In genomic region chr19:45099465-45100201, GRCh38 we compare ENCODE assay signal across 11 cellular contexts. TPM values are rescaled to one million over a fixed set of nuclear protein-coding genes. Genes with fewer than 3 reads are reported as not detected.
DNase-seq lines count a peak whose midpoint lies in the region; ATAC-seq and TF ChIP-seq lines count a peak whose summit lies in the region.
"Had no signal": no experiment of that assay in that cellular context is flagged by ENCODE, and none has a peak within 500 bp of the region (broad histone marks: within the 10 kb centered on the region; RNA-seq: fewer than 3 reads in every experiment).

No MANE protein-coding gene starts in this region.

- no peaks in the 10 kb centered on the region for H3K27me3 ChIP-seq in SK-N-SH (ENCODE audit: insufficient read depth)
- no peaks in the 10 kb centered on the region for H3K27me3 ChIP-seq in thymus (ENCODE audit: control insufficient read depth, insufficient read depth)
- H3K27me3 ChIP-seq: ovary had no signal

- H3K9ac ChIP-seq in SK-N-SH = no peak overlapping the region

- CTCF ChIA-PET in SK-N-SH (lab: Yijun Ruan, JAX) = no interaction called here

- POLR2A ChIA-PET in SK-N-SH (lab: Yijun Ruan, JAX) = no interaction called here

- H3K36me3 ChIP-seq in SK-N-SH (replicated peaks in 1 of 2; ENCODE audit: control insufficient read depth in 1 of 2, insufficient read depth in 2 of 2, low read length in 1 of 2) = no peaks in the 10 kb centered on the region
- H3K36me3 ChIP-seq in thymus (ENCODE audit: control insufficient read depth, insufficient read depth) = peaks cover 25% of the 10 kb centered on the region
- H3K36me3 ChIP-seq: ovary had no signal

- peaks cover 97% of the 10 kb centered on the region for H3K79me2 ChIP-seq in SK-N-SH (ENCODE audit: insufficient read depth)

- peak overlapping the region; percentile 39 for H3K27ac Mint-ChIP-seq in central memory CD8-positive, alpha-beta T cell (ENCODE audit: low read depth)

- no peak for TF ChIP-seq EP300 in SK-N-SH (IDR thresholded peaks at IDR 0.05; ENCODE audit: borderline replicate concordance in 1 of 2, low read depth in 1 of 2, low read length in 1 of 2)

- H3K4me3 ChIP-seq in SK-N-SH (ENCODE audit: low read depth in 2 of 2, low read length in 1 of 2) (no peak overlapping the region), thymus (ENCODE audit: low read length) (no peak overlapping the region)
- H3K4me3 ChIP-seq: ovary had no signal

- 66% methylated on average over 14 of the region's 25 CpGs for WGBS in SK-N-SH (ENCODE audit: low lambda C conversion rate)
- 91% methylated on average over 25 of the region's 25 CpGs for WGBS in thymus

- H3K9me3 Mint-ChIP-seq in central memory CD8-positive, alpha-beta T cell = no peaks in the 10 kb centered on the region

- DNase-seq in SK-N-SH (no peak), left kidney (ENCODE audit: low read depth, low spot score) (peak; percentile 67), SW480 (ENCODE audit: low spot score) (no peak), RKO (ENCODE audit: low spot score) (no peak)
- no peak for DNase-seq in central memory CD8-positive, alpha-beta T cell (ENCODE audit: low spot score in 2 of 2)
- DNase-seq: ACHN, RPMI8226 had no signal

- ATAC-seq in SK-N-SH treated with all-trans-retinoic acid at 6 μM for 48 hours (no peak), GM18907 (IDR thresholded peaks at IDR 0.05; ENCODE audit: unreplicated experiment) (no peak)
- no peak for ATAC-seq in central memory CD8-positive, alpha-beta T cell (replicated peaks; ENCODE audit: extremely low read depth, poor library complexity, severe bottlenecking)

- H2AFZ ChIP-seq in SK-N-SH (ENCODE audit: low read depth) = no peak overlapping the region

- peak overlapping the region; percentile 77; the same call in 1 of the 2 replicates for H3K4me2 ChIP-seq in SK-N-SH

- no peaks in the 10 kb centered on the region for H3K9me3 ChIP-seq in SK-N-SH
- H3K9me3 ChIP-seq in thymus (ENCODE audit: control insufficient read depth) = no peaks in the 10 kb centered on the region
- H3K9me3 ChIP-seq: ovary had no signal

- H3K27me3 Mint-ChIP-seq in central memory CD8-positive, alpha-beta T cell = no peaks in the 10 kb centered on the region

- no peak overlapping the region for H3K4me3 Mint-ChIP-seq in central memory CD8-positive, alpha-beta T cell

- H3K4me1 ChIP-seq in SK-N-SH (ENCODE audit: control insufficient read depth in 1 of 2, insufficient read depth in 2 of 2, low read depth in 1 of 2, low read length in 1 of 2) = peaks cover 17 to 32% of the 10 kb centered on the region in 2 experiments; a peak in 3 of 4 replicates
- peaks cover 46% of the 10 kb centered on the region for H3K4me1 ChIP-seq in thymus (ENCODE audit: control insufficient read depth, insufficient read depth, low read length)

- no peak for TF ChIP-seq RAD21 in SK-N-SH (IDR thresholded peaks at IDR 0.05; ENCODE audit: low read length)

- TF ChIP-seq CTCF in SK-N-SH (IDR thresholded peaks at IDR 0.05) = no peak

- peak overlapping the region in 1 of 2 experiments; percentile 84; a peak in 1 of 4 replicates for H3K27ac ChIP-seq in SK-N-SH (ENCODE audit: low read depth in 2 of 2, low read length in 1 of 2)
- H3K27ac ChIP-seq in thymus (ENCODE audit: low read depth) = peak overlapping the region; percentile 11
- H3K27ac ChIP-seq: ovary had no signal

- peaks cover 13% of the 10 kb centered on the region for H3F3A ChIP-seq in SK-N-SH (replicated peaks; ENCODE audit: insufficient read depth)

- H4K20me1 ChIP-seq in SK-N-SH (ENCODE audit: insufficient read depth) = peaks cover 92% of the 10 kb centered on the region

- H3K36me3 Mint-ChIP-seq in central memory CD8-positive, alpha-beta T cell (ENCODE audit: insufficient read depth) = peaks cover 2% of the 10 kb centered on the region

- H3K4me1 Mint-ChIP-seq in central memory CD8-positive, alpha-beta T cell = peaks cover 78% of the 10 kb centered on the region

- H3K9me2 ChIP-seq in SK-N-SH = no peaks in the 10 kb centered on the region

TF ChIP-seq in SK-N-SH, 30 proteins besides CTCF, POLR2A, EP300 and RAD21 (continues in another document):
- TF ChIP-seq JUND (IDR thresholded peaks at IDR 0.05) (no peak), MEF2A (IDR thresholded peaks at IDR 0.05; ENCODE audit: borderline replicate concordance, low read depth) (no peak), USF2 (IDR thresholded peaks at IDR 0.05; ENCODE audit: borderline replicate concordance, low read depth, low read length) (no peak), RFX5 (IDR thresholded peaks at IDR 0.05; ENCODE audit: low read length) (no peak), CHD2 (IDR thresholded peaks at IDR 0.05; ENCODE audit: low read length, partially characterized antibody) (no peak), FOXJ3 (CRISPR knock-in tag; IDR thresholded peaks at IDR 0.05) (no peak), RCOR1 (IDR thresholded peaks at IDR 0.05; ENCODE audit: low read length) (no peak), FOXM1 (IDR thresholded peaks at IDR 0.05; ENCODE audit: low read depth) (no peak), USF1 (IDR thresholded peaks at IDR 0.05; ENCODE audit: borderline replicate concordance, low read depth) (no peak), GATA2 (CRISPR knock-in tag; IDR thresholded peaks at IDR 0.05) (no peak)

TF ChIP-seq in SK-N-SH treated with all-trans-retinoic acid at 6 μM for 48 hours, 23 proteins besides CTCF, POLR2A, EP300 and RAD21:
- TF ChIP-seq ESRRG (CRISPR knock-in tag; IDR thresholded peaks at IDR 0.05) (no peak), TSHZ2 (CRISPR knock-in tag; IDR thresholded peaks at IDR 0.05) (no peak), CSRNP3 (CRISPR knock-in tag; IDR thresholded peaks at IDR 0.05) (no peak), CSDC2 (CRISPR knock-in tag; IDR thresholded peaks at IDR 0.05) (no peak)

RNA-seq across cellular contexts. Expression of gene PPP1R37, which starts 6.7 kb away (rescaled TPM):
- 19.3 and 24.4 TPM in 2 replicates for polyA plus RNA-seq in SK-N-SH (2012; rRNA removed)
- 9.4 and 14.2 TPM in 2 replicates for polyA plus RNA-seq in SK-N-SH (2012; cell fraction: cytosol; rRNA removed)
- 53.9 and 70.9 TPM in 2 replicates for polyA plus RNA-seq in SK-N-SH (2012; cell fraction: nucleus; rRNA removed)
- polyA plus RNA-seq in thymus = 39.3 TPM

RNA-seq across cellular contexts. Expression of gene GEMIN7, which starts 20.6 kb away (rescaled TPM):
- polyA plus RNA-seq in SK-N-SH (2012; rRNA removed) (24.2 and 28.7 TPM in 2 replicates), thymus (32.3 TPM)
- polyA plus RNA-seq in SK-N-SH (2012; cell fraction: cytosol; rRNA removed) = 14.5 and 19.1 TPM in 2 replicates
- polyA plus RNA-seq in SK-N-SH (2012; cell fraction: nucleus; rRNA removed) = 16.1 and 16.5 TPM in 2 replicates

RNA-seq across cellular contexts. Expression of gene ZNF296, which starts 23.4 kb away (rescaled TPM):
- 0.16 and 0.21 TPM in 2 replicates for polyA plus RNA-seq in SK-N-SH (2012; rRNA removed)
- polyA plus RNA-seq in SK-N-SH (2012; cell fraction: cytosol; rRNA removed) = 0.06 and 0.12 TPM in 2 replicates
- polyA plus RNA-seq in SK-N-SH (2012; cell fraction: nucleus; rRNA removed) = 2.1 and 2.8 TPM in 2 replicates
- 2.9 TPM for polyA plus RNA-seq in thymus
